In genomic region chr5:1889321-1890065, GRCh38 we compare ENCODE assay signal across 20 cellular contexts. TPM values are rescaled to one million over a fixed set of nuclear protein-coding genes. Genes with fewer than 3 reads are reported as not detected.
"Had no signal": no experiment of that assay in that cellular context is flagged by ENCODE, and none has a peak within 500 bp of the region (broad histone marks: within the 10 kb centered on the region; RNA-seq: fewer than 3 reads in every experiment).

No MANE protein-coding gene starts in this region.

- DNase-seq: activated CD4-positive, alpha-beta T cell treated with anti-CD3 and anti-CD28 coated beads for 48 hours; activated naive CD4-positive, alpha-beta T cell; adrenal gland; effector memory CD4-positive, alpha-beta T cell; hippocampal formation; kidney glomerular epithelial cell; naive thymus-derived CD4-positive, alpha-beta T cell; nucleus accumbens; stimulated activated CD4-positive, alpha-beta T cell treated with anti-CD3 and anti-CD28 coated beads, Interleukin-2, amount 100 ng/mL, for 48 hours; stimulated activated naive CD8-positive, alpha-beta T cell treated with anti-CD3 and anti-CD28 coated beads, Interleukin-15, Interleukin-2, amounts not matched to agents 100 U/mL and 50 U/mL, for 24 hours; T-cell; upper lobe of right lung; WERI-Rb-1 had no signal

- H3K27ac Mint-ChIP-seq: activated T-helper 1 cell treated with anti-CD3 and anti-CD28 coated beads, Interleukin-12 subunit alpha, Interleukin-12 subunit beta, Interleukin-2, Interleukin-4 antibody, amounts not matched to agents 30 ng/mL and 10 ng/mL and 1 ng/mL, durations not matched to agents 14 hours and 24 hours and 36 hours; naive thymus-derived CD4-positive, alpha-beta T cell had no signal

- H3K4me1 ChIP-seq: adrenal gland, upper lobe of right lung had no signal

- H3K4me3 Mint-ChIP-seq: activated T-helper 1 cell treated with anti-CD3 and anti-CD28 coated beads, Interleukin-12 subunit alpha, Interleukin-12 subunit beta, Interleukin-2, Interleukin-4 antibody, amounts not matched to agents 30 ng/mL and 10 ng/mL and 1 ng/mL, durations not matched to agents 14 hours and 24 hours and 36 hours; central memory CD8-positive, alpha-beta T cell; T-cell had no signal

- H3K4me1 Mint-ChIP-seq: central memory CD8-positive, alpha-beta T cell had no signal

- H3K9me3 Mint-ChIP-seq: activated T-helper 1 cell treated with anti-CD3 and anti-CD28 coated beads, Interleukin-12 subunit alpha, Interleukin-12 subunit beta, Interleukin-2, Interleukin-4 antibody, amounts not matched to agents 30 ng/mL and 10 ng/mL and 1 ng/mL, durations not matched to agents 14 hours and 24 hours and 36 hours; central memory CD8-positive, alpha-beta T cell; T-cell had no signal

- H3K4me3 ChIP-seq: adrenal gland, suprapubic skin, upper lobe of right lung had no signal

- H3K9me3 ChIP-seq: adrenal gland, suprapubic skin, upper lobe of right lung had no signal

- ATAC-seq: naive thymus-derived CD4-positive, alpha-beta T cell; stimulated activated naive CD8-positive, alpha-beta T cell treated with anti-CD3 and anti-CD28 coated beads, Interleukin-15, Interleukin-2, amounts not matched to agents 100 U/mL and 50 U/mL, for 24 hours; T-cell; upper lobe of right lung had no signal

- H3K36me3 Mint-ChIP-seq: naive thymus-derived CD4-positive, alpha-beta T cell; T-cell had no signal

- H3K36me3 ChIP-seq: adrenal gland, suprapubic skin, upper lobe of right lung, WERI-Rb-1 had no signal

- H3K27ac ChIP-seq: adrenal gland, suprapubic skin, upper lobe of right lung, WERI-Rb-1 had no signal

RNA-seq across cellular contexts. Expression of gene IRX4, which starts 6.8 kb away (rescaled TPM):
- total RNA-seq: activated T-helper 1 cell treated with anti-CD3 and anti-CD28 coated beads, Interleukin-12 subunit alpha, Interleukin-12 subunit beta, Interleukin-2, Interleukin-4 antibody, amounts not matched to agents 30 ng/mL and 10 ng/mL and 1 ng/mL, durations not matched to agents 14 hours and 24 hours and 36 hours; adrenal gland; epithelial cell of proximal tubule; lung microvascular endothelial cell; mononuclear cell; naive thymus-derived CD4-positive, alpha-beta T cell; pulmonary artery endothelial cell; T-cell; upper lobe of right lung had no signal
